In the genomic region with DNA sequence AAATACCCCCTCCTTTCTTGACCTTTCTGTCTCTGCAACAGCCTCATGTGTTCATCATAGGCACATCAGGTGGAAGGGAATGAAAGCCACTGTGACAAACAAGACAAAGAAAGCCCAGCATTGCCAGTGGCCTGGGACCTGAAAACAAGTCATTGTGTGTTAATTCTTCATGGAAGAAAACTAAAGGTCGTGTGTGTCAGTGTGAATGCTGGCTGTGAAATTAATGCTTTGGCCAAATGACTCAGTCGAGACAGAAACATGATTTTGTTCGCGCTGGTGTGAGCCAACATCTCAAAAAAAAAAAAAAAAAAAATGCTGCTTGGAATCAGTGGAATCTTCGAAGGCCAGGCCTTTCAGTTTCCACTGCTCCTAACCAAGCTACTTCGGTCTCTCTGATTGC, we compare ENCODE assay signal across 14 cellular contexts.
DNase-seq lines count a peak whose midpoint lies in the region; ATAC-seq and TF ChIP-seq lines count a peak whose summit lies in the region.
"Had no signal": no experiment of that assay in that cellular context is flagged by ENCODE, and none has a peak within 500 bp of the region (broad histone marks: within the 10 kb centered on the region; RNA-seq: fewer than 3 reads in every experiment).

No MANE protein-coding gene starts in this region.

- DNase-seq in Right ventricle myocardium inferior (ENCODE audit: missing footprints), result no peak
- DNase-seq in cardiac septum (ENCODE audit: low spot score), result no peak
- DNase-seq in head of caudate nucleus, result peak in 36 of 42 donors; percentile 39 to 86 (median 61)
- no peak for DNase-seq in osteoblast (ENCODE audit: insufficient read length, low spot score, missing footprints)
- DNase-seq in aorta, result no peak
- no peak for DNase-seq in KG1 (lab: John Stamatoyannopoulos, UW)
- no peak for DNase-seq in stimulated activated naive CD4-positive, alpha-beta T cell treated with Interleukin-2 at 50 U/mL for 16 hours (lab: John Stamatoyannopoulos, UW)
- DNase-seq: DMS 273 treated with DMSO at 0.1 percent for 48 hours; NCI-H2171; OCI-M1; stimulated activated naive CD4-positive, alpha-beta T cell had no signal

- H3K4me3 ChIP-seq in osteoblast (ENCODE audit: insufficient read depth, low read length) (no peak overlapping the region), aorta (ENCODE audit: low read length in 2 of 2) (no peak overlapping the region)
- H3K4me3 ChIP-seq: adrenal gland had no signal

- H3K9me3 ChIP-seq in osteoblast (ENCODE audit: low read depth, low read length) (no peaks in the 10 kb centered on the region), aorta (ENCODE audit: control insufficient read depth, low read length) (no peaks in the 10 kb centered on the region)
- H3K9me3 ChIP-seq: adrenal gland had no signal

- peak overlapping the region; percentile 51 for H3K4me2 ChIP-seq in osteoblast (ENCODE audit: insufficient read depth, low read length)
- H3K4me2 ChIP-seq: KMS-11 had no signal

- H3K36me3 ChIP-seq in osteoblast (ENCODE audit: insufficient read depth, low read length), result no peaks in the 10 kb centered on the region
- H3K36me3 ChIP-seq in aorta (ENCODE audit: control insufficient read depth in 1 of 2, insufficient read depth in 2 of 2, low read length in 1 of 2), result no peaks in the 10 kb centered on the region
- H3K36me3 ChIP-seq: adrenal gland had no signal

- peak overlapping the region; percentile 83 for H2AFZ ChIP-seq in osteoblast (ENCODE audit: low read length)

- no peak for TF ChIP-seq CTCF in osteoblast (IDR thresholded peaks at IDR 0.05; ENCODE audit: extremely low read depth, low read depth, low read length)

- H3K27ac ChIP-seq in osteoblast (ENCODE audit: low read depth, low read length) (peak overlapping the region; percentile 43), aorta (ENCODE audit: low read depth in 1 of 2, low read length in 2 of 2) (peak overlapping the region; percentile 10 to 99)
- H3K27ac ChIP-seq: KMS-11 had no signal

- no peaks in the 10 kb centered on the region for H4K20me1 ChIP-seq in osteoblast (ENCODE audit: insufficient read depth, low read length)

- H3K4me1 ChIP-seq in osteoblast (ENCODE audit: insufficient read depth, low read length), result peaks cover 15% of the 10 kb centered on the region
- peaks cover 8 to 19% of the 10 kb centered on the region in 2 donors for H3K4me1 ChIP-seq in aorta (ENCODE audit: control insufficient read depth in 1 of 2, insufficient read depth in 2 of 2, low read length in 2 of 2)

- no peaks in the 10 kb centered on the region for H3K79me2 ChIP-seq in osteoblast (ENCODE audit: insufficient read depth, low read length)

- intact Hi-C loops in Right ventricle myocardium inferior (cut with DNase I), result no loop called here
- intact Hi-C loops in cardiac septum (cut with DNase I), result no loop called here
- intact Hi-C loops in head of caudate nucleus (cut with DNase I), result loop anchor here (5.0 to 10.0 kb wide), 2 partner anchors 61 to 273 kb away; a partner anchor contains a TSS
- intact Hi-C loops in aorta (cut with DNase I), result loop anchor here in 1 of 2 donors (1.0 to 10.0 kb wide), 2 partner anchors 16 to 73 kb away; no protein-coding TSS in a partner anchor

- H3K27me3 ChIP-seq in osteoblast (ENCODE audit: insufficient read depth, low read length), result no peaks in the 10 kb centered on the region
- no peaks in the 10 kb centered on the region for H3K27me3 ChIP-seq in aorta (ENCODE audit: control insufficient read depth in 1 of 2, insufficient read depth in 2 of 2, low read length in 1 of 2)
- H3K27me3 ChIP-seq: adrenal gland had no signal

- WGBS in aorta, 2 donors, result 5 to 7% methylated on average over 6 of the region's 6 CpGs

- ATAC-seq in Right ventricle myocardium inferior (peak; percentile 77), aorta (ENCODE audit: low FRiP score) (peak; percentile 70), HG03565 (IDR thresholded peaks at IDR 0.05; ENCODE audit: unreplicated experiment) (no peak)

Comparison
In these comparisons a context has a peak if more than half of its experiments do, and no peak if none do; other contexts are left out.
1. DNase-seq: peak in head of caudate nucleus (36 of 42); none in Right ventricle myocardium inferior (single experiment), cardiac septum (single experiment), osteoblast (single experiment), aorta (0 of 2), KG1 (single experiment) and stimulated activated naive CD4-positive, alpha-beta T cell treated with Interleukin-2 at 50 U/mL for 16 hours (single experiment).